In genomic region chr14:57380935-57381334, GRCh38 we compare ENCODE assay signal across 1 cellular context.
TF ChIP-seq lines count a peak whose summit lies in the region.

No MANE protein-coding gene starts in this region.

TF ChIP-seq in K562, 482 proteins besides CTCF, POLR2A, EP300 and RAD21 (continued from another document):
- TF ChIP-seq TFE3 (CRISPR knock-in tag; IDR thresholded peaks at IDR 0.05): no peak
